Comparison of ENCODE assay signal across 2 cellular contexts in the genomic region with DNA sequence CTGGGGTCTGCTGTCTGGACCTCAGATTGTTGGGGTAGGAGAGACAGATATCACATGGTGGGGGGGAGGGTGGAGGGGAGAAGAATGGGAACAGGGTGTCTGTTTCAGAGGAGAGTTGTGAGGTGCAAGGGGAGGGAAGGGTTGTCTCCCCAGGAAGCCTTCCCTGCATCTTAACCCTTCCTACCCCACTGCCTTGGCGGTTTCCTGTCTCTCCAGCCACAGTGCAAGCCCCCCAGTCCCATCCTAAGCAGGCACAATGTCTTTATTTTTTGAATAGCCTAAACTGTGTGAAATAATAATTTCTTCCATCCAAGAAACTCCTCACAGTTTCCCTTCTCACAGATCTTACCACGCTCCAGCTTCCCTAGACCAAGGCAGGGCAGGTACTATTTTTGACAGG.
A peak's percentile ranks its signal among the peaks of the same experiment; 100 is the strongest.
TF ChIP-seq lines count a peak whose summit lies in the region.

No MANE protein-coding gene starts in this region.

TF ChIP-seq in HepG2, 621 proteins besides CTCF, POLR2A, EP300 and RAD21:
- TF ChIP-seq, protein P1, sequence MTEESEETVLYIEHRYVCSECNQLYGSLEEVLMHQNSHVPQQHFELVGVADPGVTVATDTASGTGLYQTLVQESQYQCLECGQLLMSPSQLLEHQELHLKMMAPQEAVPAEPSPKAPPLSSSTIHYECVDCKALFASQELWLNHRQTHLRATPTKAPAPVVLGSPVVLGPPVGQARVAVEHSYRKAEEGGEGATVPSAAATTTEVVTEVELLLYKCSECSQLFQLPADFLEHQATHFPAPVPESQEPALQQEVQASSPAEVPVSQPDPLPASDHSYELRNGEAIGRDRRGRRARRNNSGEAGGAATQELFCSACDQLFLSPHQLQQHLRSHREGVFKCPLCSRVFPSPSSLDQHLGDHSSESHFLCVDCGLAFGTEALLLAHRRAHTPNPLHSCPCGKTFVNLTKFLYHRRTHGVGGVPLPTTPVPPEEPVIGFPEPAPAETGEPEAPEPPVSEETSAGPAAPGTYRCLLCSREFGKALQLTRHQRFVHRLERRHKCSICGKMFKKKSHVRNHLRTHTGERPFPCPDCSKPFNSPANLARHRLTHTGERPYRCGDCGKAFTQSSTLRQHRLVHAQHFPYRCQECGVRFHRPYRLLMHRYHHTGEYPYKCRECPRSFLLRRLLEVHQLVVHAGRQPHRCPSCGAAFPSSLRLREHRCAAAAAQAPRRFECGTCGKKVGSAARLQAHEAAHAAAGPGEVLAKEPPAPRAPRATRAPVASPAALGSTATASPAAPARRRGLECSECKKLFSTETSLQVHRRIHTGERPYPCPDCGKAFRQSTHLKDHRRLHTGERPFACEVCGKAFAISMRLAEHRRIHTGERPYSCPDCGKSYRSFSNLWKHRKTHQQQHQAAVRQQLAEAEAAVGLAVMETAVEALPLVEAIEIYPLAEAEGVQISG (CRISPR knock-in tag; IDR thresholded peaks at IDR 0.05), result no peak
- TF ChIP-seq ZSCAN22 (CRISPR knock-in tag; IDR thresholded peaks at IDR 0.05), result no peak
- no peak for TF ChIP-seq ZNF747 (CRISPR knock-in tag; IDR thresholded peaks at IDR 0.05; ENCODE audit: borderline replicate concordance)
- TF ChIP-seq SRSF4 (IDR thresholded peaks at IDR 0.05; ENCODE audit: low read depth, low read length, poor library complexity, severe bottlenecking), result no peak
- TF ChIP-seq HNRNPK (IDR thresholded peaks at IDR 0.05; ENCODE audit: low read depth, low read length, poor library complexity, severe bottlenecking), result peak; percentile 40
- no peak for TF ChIP-seq ZNF430 (CRISPR knock-in tag; IDR thresholded peaks at IDR 0.05)
- TF ChIP-seq GABPA (IDR thresholded peaks at IDR 0.05; ENCODE audit: low read depth, low read length), result no peak
- no peak for TF ChIP-seq GABPA (CRISPR knock-in tag; IDR thresholded peaks at IDR 0.05; ENCODE audit: low read depth)
- no peak for TF ChIP-seq NRL (CRISPR knock-in tag; IDR thresholded peaks at IDR 0.05; ENCODE audit: borderline replicate concordance)
- TF ChIP-seq CSRNP2 (CRISPR knock-in tag; conservative IDR thresholded peaks at IDR 0.05; ENCODE audit: low read depth), result no peak
- TF ChIP-seq, protein P2, sequence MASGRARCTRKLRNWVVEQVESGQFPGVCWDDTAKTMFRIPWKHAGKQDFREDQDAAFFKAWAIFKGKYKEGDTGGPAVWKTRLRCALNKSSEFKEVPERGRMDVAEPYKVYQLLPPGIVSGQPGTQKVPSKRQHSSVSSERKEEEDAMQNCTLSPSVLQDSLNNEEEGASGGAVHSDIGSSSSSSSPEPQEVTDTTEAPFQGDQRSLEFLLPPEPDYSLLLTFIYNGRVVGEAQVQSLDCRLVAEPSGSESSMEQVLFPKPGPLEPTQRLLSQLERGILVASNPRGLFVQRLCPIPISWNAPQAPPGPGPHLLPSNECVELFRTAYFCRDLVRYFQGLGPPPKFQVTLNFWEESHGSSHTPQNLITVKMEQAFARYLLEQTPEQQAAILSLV (CRISPR knock-in tag; IDR thresholded peaks at IDR 0.05; ENCODE audit: borderline replicate concordance), result no peak
- 0 out of 2 replicates have a peak, but pooled peaks have one; percentile 50 for TF ChIP-seq ZNF652 (CRISPR knock-in tag; IDR thresholded peaks at IDR 0.05; ENCODE audit: borderline replicate concordance, low read depth)
- TF ChIP-seq EHMT2 (IDR thresholded peaks at IDR 0.05; ENCODE audit: borderline replicate concordance, low read depth, low read length), result no peak
- no peak for TF ChIP-seq NFYC (CRISPR knock-in tag; IDR thresholded peaks at IDR 0.05)
- TF ChIP-seq XRCC5 (optimal IDR thresholded peaks at IDR 0.05; ENCODE audit: low read length), result no peak
- TF ChIP-seq STAG1 (CRISPR knock-in tag; IDR thresholded peaks at IDR 0.05), result no peak

TF ChIP-seq in H1, 55 proteins besides CTCF, POLR2A, EP300 and RAD21:
- TF ChIP-seq ASH2L (IDR thresholded peaks at IDR 0.05; ENCODE audit: low read length) (no peak), KDM5A (IDR thresholded peaks at IDR 0.05; ENCODE audit: low read length) (no peak), RXRA (IDR thresholded peaks at IDR 0.05; ENCODE audit: insufficient read depth, low read depth, low read length) (no peak), BRCA1 (IDR thresholded peaks at IDR 0.05; ENCODE audit: low read depth, low read length) (no peak), MAX (IDR thresholded peaks at IDR 0.05) (no peak)
